In the genomic region with DNA sequence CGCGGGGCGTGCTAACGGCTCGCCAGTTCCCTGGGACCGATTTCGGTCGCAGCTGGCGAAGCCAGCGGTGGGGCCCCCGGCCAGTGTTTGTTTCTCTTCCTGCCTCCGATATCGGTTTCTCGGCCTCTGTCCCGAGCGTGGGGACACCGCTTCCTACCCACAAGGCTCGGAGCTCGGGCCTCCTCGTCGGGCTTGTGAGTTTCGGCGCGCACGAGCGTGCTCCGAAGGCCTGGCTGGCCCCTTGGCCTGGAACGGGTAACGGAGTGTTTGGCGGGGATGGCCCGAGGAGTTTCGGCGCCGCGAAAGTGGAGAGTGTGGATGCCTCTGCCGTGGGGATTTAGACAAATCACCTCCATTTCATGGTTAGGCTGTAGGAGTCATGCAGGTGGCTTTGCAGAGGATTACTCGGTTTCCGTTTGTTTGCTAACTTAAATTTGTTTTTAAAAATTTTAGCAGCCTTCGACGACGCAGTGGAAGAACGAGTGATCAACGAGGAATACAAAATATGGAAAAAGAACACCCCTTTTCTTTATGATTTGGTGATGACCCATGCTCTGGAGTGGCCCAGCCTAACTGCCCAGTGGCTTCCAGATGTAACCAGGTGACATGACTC, we compare ENCODE assay signal across 1 cellular context.
A peak's percentile ranks its signal among the peaks of the same experiment; 100 is the strongest.
TF ChIP-seq lines count a peak whose summit lies in the region.

No MANE protein-coding gene starts in this region.

TF ChIP-seq in K562, 482 proteins besides CTCF, POLR2A, EP300 and RAD21 (continued from another document):
- TF ChIP-seq RBM34 (IDR thresholded peaks at IDR 0.05; ENCODE audit: borderline replicate concordance, insufficient read depth, low read length) (no peak), GABPB1 (CRISPR knock-in tag; IDR thresholded peaks at IDR 0.05) (no peak), SRF (CRISPR knock-in tag; IDR thresholded peaks at IDR 0.05) (peak in 1 of 2 experiments; percentile 63; a peak in 1 of 4 replicates), MAFG (tag; conservative IDR thresholded peaks at IDR 0.05) (no peak), BMI1 (IDR thresholded peaks at IDR 0.05; ENCODE audit: low read length) (no peak)
- TF ChIP-seq, protein P1, sequence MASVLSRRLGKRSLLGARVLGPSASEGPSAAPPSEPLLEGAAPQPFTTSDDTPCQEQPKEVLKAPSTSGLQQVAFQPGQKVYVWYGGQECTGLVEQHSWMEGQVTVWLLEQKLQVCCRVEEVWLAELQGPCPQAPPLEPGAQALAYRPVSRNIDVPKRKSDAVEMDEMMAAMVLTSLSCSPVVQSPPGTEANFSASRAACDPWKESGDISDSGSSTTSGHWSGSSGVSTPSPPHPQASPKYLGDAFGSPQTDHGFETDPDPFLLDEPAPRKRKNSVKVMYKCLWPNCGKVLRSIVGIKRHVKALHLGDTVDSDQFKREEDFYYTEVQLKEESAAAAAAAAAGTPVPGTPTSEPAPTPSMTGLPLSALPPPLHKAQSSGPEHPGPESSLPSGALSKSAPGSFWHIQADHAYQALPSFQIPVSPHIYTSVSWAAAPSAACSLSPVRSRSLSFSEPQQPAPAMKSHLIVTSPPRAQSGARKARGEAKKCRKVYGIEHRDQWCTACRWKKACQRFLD (CRISPR knock-in tag; IDR thresholded peaks at IDR 0.05) = no peak
